ENCODE assay signal across 26 cellular contexts in genomic region chr17:79133214-79133613, GRCh38.
"Had no signal": no experiment of that assay in that cellular context is flagged by ENCODE, and none has a peak within 500 bp of the region (broad histone marks: within the 10 kb centered on the region; RNA-seq: fewer than 3 reads in every experiment).

No MANE protein-coding gene starts in this region.

- H3K9me3 ChIP-seq: left ventricle myocardium inferior, mucosa of descending colon, neutrophil, right atrium auricular region, right lobe of liver, uterus had no signal

- DNase-seq: islet precursor cell; left ventricle myocardium inferior; midbrain; mucosa of descending colon; naive thymus-derived CD4-positive, alpha-beta T cell; occipital lobe; right lobe of liver; stimulated activated CD4-positive, alpha-beta T cell treated with anti-CD3 and anti-CD28 coated beads, Interleukin-1b, Interleukin-23, amount 100 ng/mL, for 48 hours; stimulated activated CD4-positive, alpha-beta T cell treated with anti-CD3 and anti-CD28 coated beads, Interleukin-2, amount 100 ng/mL, for 48 hours; stimulated activated CD4-positive, alpha-beta T cell treated with anti-CD3 and anti-CD28 coated beads, Interleukin-4, amount 100 ng/mL, for 4 hours; stimulated activated CD8-positive, alpha-beta memory T cell treated with anti-CD3 and anti-CD28 coated beads, Interleukin-4, amount 100 ng/mL, for 48 hours; stimulated activated naive CD4-positive, alpha-beta T cell treated with Interleukin-2 at 50 U/mL for 16 hours; stimulated activated naive CD8-positive, alpha-beta T cell treated with anti-CD3 and anti-CD28 coated beads, Interleukin-15, amount 100 ng/mL, for 72 hours; substantia nigra; uterus had no signal

- H3K9ac ChIP-seq: parathyroid adenoma had no signal

- H3K9me3 Mint-ChIP-seq: natural killer cell treated with Interleukin-12 subunit alpha and Interleukin-12 subunit beta and Interleukin-15 and Interleukin-18, amount 100 ng/mL, for 72 hours; type B pancreatic cell had no signal

- H3K79me2 ChIP-seq: hepatocyte, parathyroid adenoma had no signal

- H2AFZ ChIP-seq: hepatocyte, parathyroid adenoma had no signal

- H3K27ac ChIP-seq: hepatocyte, left ventricle myocardium inferior, neutrophil, parathyroid adenoma, right atrium auricular region, right lobe of liver, tibial nerve, uterus had no signal

- H3K36me3 ChIP-seq: left ventricle myocardium inferior, neutrophil, right atrium auricular region, right lobe of liver, tibial nerve, uterus had no signal

- H3K4me1 ChIP-seq: right lobe of liver, uterus had no signal

- H3K4me2 ChIP-seq: hepatocyte, smooth muscle cell had no signal

- H3K4me3 ChIP-seq: hepatocyte, left ventricle myocardium inferior, mucosa of descending colon, right atrium auricular region, right lobe of liver, smooth muscle cell, tibial nerve, uterus had no signal

- H3K27ac Mint-ChIP-seq: memory B cell; naive thymus-derived CD4-positive, alpha-beta T cell; natural killer cell treated with Interleukin-12 subunit alpha and Interleukin-12 subunit beta and Interleukin-15 and Interleukin-18, amount 100 ng/mL, for 72 hours; progenitor cell of endocrine pancreas; stimulated activated memory B cell treated with anti-CD40 and anti-IgM and Interleukin-4, amounts not matched to agents 10 μg/mL and 1 μg/mL and 100 μg/mL, for 72 hours; stimulated activated naive CD8-positive, alpha-beta T cell treated with anti-CD3 and anti-CD28 coated beads, Interleukin-15, amount 100 ng/mL, for 72 hours; type B pancreatic cell had no signal

- ATAC-seq: mucosa of descending colon; naive thymus-derived CD4-positive, alpha-beta T cell; natural killer cell treated with Interleukin-12 subunit alpha and Interleukin-12 subunit beta and Interleukin-15 and Interleukin-18, amount 100 ng/mL, for 72 hours; right lobe of liver; stimulated activated memory B cell treated with anti-CD40 and anti-IgM and Interleukin-4, amounts not matched to agents 10 μg/mL and 1 μg/mL and 100 μg/mL, for 72 hours; stimulated activated naive CD8-positive, alpha-beta T cell treated with anti-CD3 and anti-CD28 coated beads, Interleukin-15, amount 100 ng/mL, for 72 hours had no signal

- H3K27me3 ChIP-seq: hepatocyte, right atrium auricular region, right lobe of liver, uterus had no signal

- H3K4me1 Mint-ChIP-seq: memory B cell; stimulated activated memory B cell treated with anti-CD40 and anti-IgM and Interleukin-4, amounts not matched to agents 10 μg/mL and 1 μg/mL and 100 μg/mL, for 72 hours; stimulated activated naive CD8-positive, alpha-beta T cell treated with anti-CD3 and anti-CD28 coated beads, Interleukin-15, amount 100 ng/mL, for 72 hours had no signal

- H3K36me3 Mint-ChIP-seq: memory B cell; natural killer cell treated with Interleukin-12 subunit alpha and Interleukin-12 subunit beta and Interleukin-15 and Interleukin-18, amount 100 ng/mL, for 72 hours; stimulated activated memory B cell treated with anti-CD40 and anti-IgM and Interleukin-4, amounts not matched to agents 10 μg/mL and 1 μg/mL and 100 μg/mL, for 72 hours; type B pancreatic cell had no signal

- H3K4me3 Mint-ChIP-seq: memory B cell; naive thymus-derived CD4-positive, alpha-beta T cell; natural killer cell treated with Interleukin-12 subunit alpha and Interleukin-12 subunit beta and Interleukin-15 and Interleukin-18, amount 100 ng/mL, for 72 hours; stimulated activated memory B cell treated with anti-CD40 and anti-IgM and Interleukin-4, amounts not matched to agents 10 μg/mL and 1 μg/mL and 100 μg/mL, for 72 hours; stimulated activated naive CD8-positive, alpha-beta T cell treated with anti-CD3 and anti-CD28 coated beads, Interleukin-15, amount 100 ng/mL, for 72 hours; type B pancreatic cell had no signal
